In genomic region chr4:77156912-77157858, GRCh38 we compare ENCODE assay signal across 1 cellular context.
TF ChIP-seq lines count a peak whose summit lies in the region.

TSS of gene CCNG2 (plus strand) at chr4:77157207. CDS start at chr4:77158533, 1,326 bp downstream.

TF ChIP-seq in GM12878, 131 proteins besides CTCF, POLR2A, EP300 and RAD21 (continued from another document and continues in another):
- TF ChIP-seq ZNF592 (IDR thresholded peaks at IDR 0.05) (peak; percentile 33; the same call in 1 of the 2 replicates), SMAD5 (IDR thresholded peaks at IDR 0.05; ENCODE audit: low read depth) (no peak), SRF (IDR thresholded peaks at IDR 0.05; ENCODE audit: low read depth in 2 of 2, low read length in 2 of 2) (no peak), USF1 (IDR thresholded peaks at IDR 0.05; ENCODE audit: borderline replicate concordance, extremely low read length, insufficient read depth, low read depth, low read length) (peak; percentile 83), BHLHE40 (IDR thresholded peaks at IDR 0.05; ENCODE audit: borderline replicate concordance in 1 of 2, low read depth in 2 of 2, low read length in 1 of 2) (peak; percentile 94 to 98), STAT3 (IDR thresholded peaks at IDR 0.05; ENCODE audit: low read depth, low read length) (no peak), SUPT20H (IDR thresholded peaks at IDR 0.05; ENCODE audit: borderline replicate concordance, control insufficient read depth, low read depth, low read length) (no peak), FOXK2 (IDR thresholded peaks at IDR 0.05) (peak; percentile 92), RELA (IDR thresholded peaks at IDR 0.05; ENCODE audit: borderline replicate concordance, partially characterized antibody) (peak; percentile 92), E2F8 (IDR thresholded peaks at IDR 0.05; ENCODE audit: low read depth, partially characterized antibody) (peak; percentile 89), CEBPB (IDR thresholded peaks at IDR 0.05; ENCODE audit: borderline replicate concordance in 1 of 2, low read depth in 2 of 2, low read length in 2 of 2) (no peak), MTA2 (IDR thresholded peaks at IDR 0.05; ENCODE audit: low read depth) (peak; percentile 80), IKZF1 (conservative IDR thresholded peaks at IDR 0.05) (peak; percentile 81), JUND (IDR thresholded peaks at IDR 0.05; ENCODE audit: low read depth, low read length) (no peak), SP1 (IDR thresholded peaks at IDR 0.05; ENCODE audit: low read depth, low read length) (no peak), ELK1 (IDR thresholded peaks at IDR 0.05; ENCODE audit: low read depth, low read length) (peak; percentile 62), SMARCA5 (IDR thresholded peaks at IDR 0.05) (no peak), CHD1 (IDR thresholded peaks at IDR 0.05; ENCODE audit: low read depth, low read length) (no peak), NFXL1 (IDR thresholded peaks at IDR 0.05; ENCODE audit: borderline replicate concordance) (no peak), HDAC2 (IDR thresholded peaks at IDR 0.05) (peak; percentile 98), CREB1 (IDR thresholded peaks at IDR 0.05; ENCODE audit: low read depth) (peak; percentile 78; the same call in 1 of the 2 replicates), CBX3 (IDR thresholded peaks at IDR 0.05; ENCODE audit: borderline replicate concordance, low read depth) (no peak), TCF7 (IDR thresholded peaks at IDR 0.05; ENCODE audit: borderline replicate concordance) (no peak), IKZF2 (IDR thresholded peaks at IDR 0.05) (peak; percentile 44 to 70; a peak in 3 of 4 replicates), PAX8 (IDR thresholded peaks at IDR 0.05) (no peak), FOXM1 (IDR thresholded peaks at IDR 0.05; ENCODE audit: low read depth, low read length) (peak; percentile 92), ZBTB33 (IDR thresholded peaks at IDR 0.05) (peak; percentile 53; the same call in 1 of the 2 replicates), YBX1 (IDR thresholded peaks at IDR 0.05) (no peak), SUZ12 (IDR thresholded peaks at IDR 0.05; ENCODE audit: unreplicated experiment) (no peak), USF2 (IDR thresholded peaks at IDR 0.05; ENCODE audit: borderline replicate concordance, low read depth, low read length) (peak; percentile 60), RUNX3 (IDR thresholded peaks at IDR 0.05; ENCODE audit: low read length) (peak; percentile 68), CHD2 (IDR thresholded peaks at IDR 0.05; ENCODE audit: borderline replicate concordance, low read depth, low read length) (peak; percentile 96), RFX5 (IDR thresholded peaks at IDR 0.05; ENCODE audit: low read depth, low read length) (no peak), ZNF384 (IDR thresholded peaks at IDR 0.05; ENCODE audit: borderline replicate concordance, low read depth, low read length) (no peak), BCL3 (IDR thresholded peaks at IDR 0.05; ENCODE audit: borderline replicate concordance, insufficient read depth, low read depth, low read length, poor library complexity, severe bottlenecking) (no peak), HSF1 (IDR thresholded peaks at IDR 0.05; ENCODE audit: low read depth, low read length) (no peak), CUX1 (IDR thresholded peaks at IDR 0.05; ENCODE audit: insufficient replicate concordance, low read depth, low read length) (no peak)
